Comparison of ENCODE assay signal across 8 cellular contexts in genomic region chr3:143001034-143001368, GRCh38. TPM values are rescaled to one million over a fixed set of nuclear protein-coding genes. Genes with fewer than 3 reads are reported as not detected.
A peak's percentile ranks its signal among the peaks of the same experiment; 100 is the strongest.
DNase-seq lines count a peak whose midpoint lies in the region; FAIRE-seq and TF ChIP-seq lines count a peak whose summit lies in the region.

No MANE protein-coding gene starts in this region.

- H2BK12ac ChIP-seq in H9 (ENCODE audit: insufficient read length, low read depth, low read length), result no peak overlapping the region

- H3K23ac ChIP-seq in H9 (ENCODE audit: insufficient read length, low read depth, low read length), result no peak overlapping the region

- no peak overlapping the region for H3T11ph ChIP-seq in H9 (ENCODE audit: low read length)

- no peaks in the 10 kb centered on the region for H3K9me2 ChIP-seq in MM.1S (replicated peaks; ENCODE audit: insufficient read depth, low read length)

- H2BK120ac ChIP-seq in H9 (ENCODE audit: low read depth, low read length, poor library complexity, severe bottlenecking), result no peak overlapping the region

- no peaks in the 10 kb centered on the region for H3K9me3 ChIP-seq in H9 (ENCODE audit: control insufficient read depth, low read depth, low read length)
- H3K9me3 ChIP-seq in MM.1S (replicated peaks; ENCODE audit: insufficient read depth, low read length), result no peaks in the 10 kb centered on the region
- H3K9me3 ChIP-seq in astrocyte (ENCODE audit: insufficient read depth, low read depth, low read length), result no peaks in the 10 kb centered on the region
- no peaks in the 10 kb centered on the region for H3K9me3 ChIP-seq in subcutaneous abdominal adipose tissue (ENCODE audit: control insufficient read depth in 5 of 5, low read length in 5 of 5)

- no peak overlapping the region for H2BK20ac ChIP-seq in H9 (ENCODE audit: low read depth, low read length, poor library complexity, severe bottlenecking)

- H3K4me1 ChIP-seq in H9 (ENCODE audit: insufficient read depth, low read length) (no peaks in the 10 kb centered on the region), MM.1S (ENCODE audit: low read length) (no peaks in the 10 kb centered on the region), astrocyte (ENCODE audit: insufficient read depth, low read length) (peaks cover 11% of the 10 kb centered on the region), subcutaneous abdominal adipose tissue (ENCODE audit: control insufficient read depth in 5 of 5, insufficient read depth in 5 of 5, low read length in 5 of 5) (peaks cover 5 to 39% (median 38%) of the 10 kb centered on the region in 5 donors)

- H3K79me2 ChIP-seq in H9 (ENCODE audit: insufficient read depth, low read length) (peaks cover 29% of the 10 kb centered on the region; the same call in 1 of the 2 replicates), MM.1S (ENCODE audit: low read length) (peaks cover 54% of the 10 kb centered on the region), astrocyte (ENCODE audit: insufficient read depth, low read length) (peaks cover 49% of the 10 kb centered on the region)

- H2AK5ac ChIP-seq in H9 (ENCODE audit: insufficient read length, low read length), result no peak overlapping the region

- H2AFZ ChIP-seq in H9 (ENCODE audit: low read length) (peak overlapping the region; percentile 74), MM.1S (ENCODE audit: low read length) (peak overlapping the region; percentile 82), astrocyte (ENCODE audit: low read depth, low read length) (peak overlapping the region; percentile 99)

- DNase-seq in NCI-H1694 (lab: John Stamatoyannopoulos, UW), result peak; percentile 94
- DNase-seq in NCI-H1694 treated with DMSO at 0.1 percent for 48 hours (lab: John Stamatoyannopoulos, UW), result no peak
- no peak for DNase-seq in H9
- no peak for DNase-seq in MM.1S
- DNase-seq in astrocyte (ENCODE audit: low read depth), result no peak
- peak; percentile 98 for DNase-seq in kidney glomerular epithelial cell (lab: John Stamatoyannopoulos, UW)
- no peak for DNase-seq in NCI-H1105 (lab: John Stamatoyannopoulos, UW)

- peak overlapping the region; percentile 98 for H3K4me2 ChIP-seq in H9 (ENCODE audit: insufficient read depth, insufficient read length, low read length)
- H3K4me2 ChIP-seq in MM.1S (ENCODE audit: low read depth, low read length), result peak overlapping the region; percentile 63
- peak overlapping the region; percentile 92 for H3K4me2 ChIP-seq in astrocyte (ENCODE audit: low read length)

- H3K4me3 ChIP-seq in MM.1S (ENCODE audit: low read length), result peak overlapping the region; percentile 99
- H3K4me3 ChIP-seq in astrocyte (ENCODE audit: insufficient read depth, low read depth, low read length), result peak overlapping the region; percentile 99
- H3K4me3 ChIP-seq in subcutaneous abdominal adipose tissue (ENCODE audit: low read depth in 1 of 5, low read length in 5 of 5), result peak overlapping the region; percentile 90 to 98 (median 94)

- H3K27me3 ChIP-seq in H9 (ENCODE audit: insufficient read depth, low read length) (no peaks in the 10 kb centered on the region), MM.1S (replicated peaks; ENCODE audit: insufficient read depth, low read length) (no peaks in the 10 kb centered on the region), astrocyte (ENCODE audit: insufficient read depth, low read length) (no peaks in the 10 kb centered on the region), subcutaneous abdominal adipose tissue (ENCODE audit: control insufficient read depth in 5 of 5, insufficient read depth in 4 of 5, low read length in 5 of 5) (no peaks in the 10 kb centered on the region)

- H4K91ac ChIP-seq in H9 (ENCODE audit: insufficient read length, low read depth, low read length), result no peak overlapping the region

- no peak overlapping the region for H3K56ac ChIP-seq in H9 (ENCODE audit: insufficient read length, low read depth, low read length)

- TF ChIP-seq CTCF in H9 (conservative IDR thresholded peaks at IDR 0.05) (no peak), MM.1S (IDR thresholded peaks at IDR 0.05; ENCODE audit: low read length) (no peak), astrocyte (IDR thresholded peaks at IDR 0.05; ENCODE audit: insufficient read depth, low read depth, low read length) (no peak)

- no peak overlapping the region for H2BK15ac ChIP-seq in H9 (ENCODE audit: low read depth, low read length)

- H3K18ac ChIP-seq in H9 (ENCODE audit: insufficient read length, low read depth, low read length), result peak overlapping the region; percentile 71

- H4K5ac ChIP-seq in H9 (ENCODE audit: insufficient read length, low read depth, low read length), result peak overlapping the region; percentile 13

- H3K27me3 Mint-ChIP-seq in H9 (ENCODE audit: low read depth) (no peaks in the 10 kb centered on the region), astrocyte (ENCODE audit: low read depth, unreplicated experiment) (no peaks in the 10 kb centered on the region)

- H3K79me1 ChIP-seq in H9 (ENCODE audit: insufficient read depth, low read depth, low read length, poor library complexity, severe bottlenecking), result no peaks in the 10 kb centered on the region

- H3F3A ChIP-seq in MM.1S (ENCODE audit: insufficient read depth, low read length), result peaks cover 16% of the 10 kb centered on the region

- FAIRE-seq in astrocyte (lab: Jason Lieb, UNC), result no peak

- H3K14ac ChIP-seq in H9 (ENCODE audit: insufficient read depth, low read length), result peak overlapping the region; percentile 62; the same call in 1 of the 2 replicates

- H3K9ac ChIP-seq in H9 (ENCODE audit: extremely low read depth, insufficient read length, low read length) (peak overlapping the region; percentile 81), MM.1S (ENCODE audit: low read length) (peak overlapping the region; percentile 93), astrocyte (ENCODE audit: low read length) (peak overlapping the region; percentile 100), subcutaneous abdominal adipose tissue (ENCODE audit: low read length in 5 of 5) (peak overlapping the region; percentile 93 to 99 (median 98))

- H3K4ac ChIP-seq in H9 (ENCODE audit: low read depth, low read length), result no peak overlapping the region

- no peaks in the 10 kb centered on the region for H3K36me3 ChIP-seq in MM.1S (replicated peaks; ENCODE audit: insufficient read depth, low read length)
- no peaks in the 10 kb centered on the region for H3K36me3 ChIP-seq in astrocyte (ENCODE audit: insufficient read depth, low read length)
- H3K36me3 ChIP-seq in subcutaneous abdominal adipose tissue (ENCODE audit: control insufficient read depth in 5 of 5, insufficient read depth in 5 of 5, low read length in 5 of 5), result no peaks in the 10 kb centered on the region

- H2BK5ac ChIP-seq in H9 (ENCODE audit: insufficient read length, low read length), result peak overlapping the region; percentile 4

- H4K8ac ChIP-seq in H9 (replicated peaks; ENCODE audit: insufficient read length, low read depth, low read length), result no peak overlapping the region

- H3K4me1 Mint-ChIP-seq in H9 (peaks cover 21 to 25% of the 10 kb centered on the region in 2 experiments), astrocyte (ENCODE audit: low read depth, unreplicated experiment) (peaks cover 22% of the 10 kb centered on the region)

- H3K36me3 Mint-ChIP-seq in H9 (ENCODE audit: insufficient read depth in 1 of 3, low read depth in 3 of 3) (peaks cover 0 to 2% (median 0%) of the 10 kb centered on the region in 3 experiments; a peak in 2 of 7 replicates), astrocyte (ENCODE audit: low read depth, unreplicated experiment) (no peaks in the 10 kb centered on the region)

- H3K23me2 ChIP-seq in H9 (ENCODE audit: insufficient read length, low read depth, low read length, poor library complexity, severe bottlenecking), result peaks cover 14% of the 10 kb centered on the region

- H4K20me1 ChIP-seq in H9 (ENCODE audit: control insufficient read depth, insufficient read depth, insufficient read length) (no peaks in the 10 kb centered on the region), MM.1S (ENCODE audit: insufficient read depth, low read length) (peaks cover 12% of the 10 kb centered on the region), astrocyte (ENCODE audit: insufficient read depth, low read length) (peaks cover 16% of the 10 kb centered on the region)

- H3K4me3 Mint-ChIP-seq in H9 (peak overlapping the region; percentile 90 to 96), astrocyte (ENCODE audit: unreplicated experiment) (peak overlapping the region; percentile 97)

- H3K27ac Mint-ChIP-seq in H9 (peak overlapping the region; percentile 98 to 99 (median 99)), astrocyte (ENCODE audit: unreplicated experiment) (peak overlapping the region; percentile 99)

- WGBS in H9 (ENCODE audit: extremely low coverage, insufficient read length, low lambda C conversion rate), result no CpG with 5 or more reads among the region's 15 CpGs

- peak overlapping the region; percentile 91 for H3K27ac ChIP-seq in H9 (ENCODE audit: insufficient read length, low read depth, low read length)
- peak overlapping the region; percentile 84 for H3K27ac ChIP-seq in MM.1S (ENCODE audit: low read length)
- H3K27ac ChIP-seq in astrocyte (ENCODE audit: low read depth, low read length), result peak overlapping the region; percentile 95
- peak overlapping the region; percentile 88 for H3K27ac ChIP-seq in subcutaneous abdominal adipose tissue (ENCODE audit: low read depth, low read length)

- H3K9me3 Mint-ChIP-seq in H9 (no peaks in the 10 kb centered on the region), astrocyte (ENCODE audit: unreplicated experiment) (no peaks in the 10 kb centered on the region)

RNA-seq across cellular contexts. Expression of gene U2SURP, which starts 0.4 kb away (rescaled TPM):
- 164 and 168 TPM in 2 replicates for total RNA-seq in H9 (2021)
- 106 and 109 TPM in 2 replicates for total RNA-seq in astrocyte

RNA-seq across cellular contexts. Expression of gene PAQR9, which starts 37.5 kb away (rescaled TPM):
- total RNA-seq in H9 (2021) (2.3 and 3.2 TPM in 2 replicates), astrocyte (0.22 and 0.23 TPM in 2 replicates)

Comparison
In these comparisons a context has a peak if more than half of its experiments do, and no peak if none do; other contexts are left out.
1. DNase-seq: peak in NCI-H1694 (single experiment) and kidney glomerular epithelial cell (single experiment); none in NCI-H1694 treated with DMSO at 0.1 percent for 48 hours (single experiment), H9 (single experiment), MM.1S (single experiment), astrocyte (single experiment) and NCI-H1105 (single experiment).
2. Peak in every context shown above with its lines, with median percentiles within 50 percentile points of each other: H2AFZ ChIP-seq, H3K27ac ChIP-seq, H3K4me2 ChIP-seq, H3K9ac ChIP-seq and H3K4me3 ChIP-seq.